ENCODE assay signal across 11 cellular contexts in genomic region chr1:7299994-7300393, GRCh38.
DNase-seq lines count a peak whose midpoint lies in the region; ATAC-seq lines count a peak whose summit lies in the region.
"Had no signal": no experiment of that assay in that cellular context is flagged by ENCODE, and none has a peak within 500 bp of the region (broad histone marks: within the 10 kb centered on the region; RNA-seq: fewer than 3 reads in every experiment).

No MANE protein-coding gene starts in this region.

- DNase-seq in A172 (ENCODE audit: low spot score) (peak; percentile 70), HT1080 (ENCODE audit: low read depth) (peak; percentile 87), brain pericyte (ENCODE audit: low read depth, low spot score) (peak; percentile 26), kidney glomerular epithelial cell (lab: John Stamatoyannopoulos, UW) (peak; percentile 43), NCI-H1417 treated with DMSO at 0.1 percent for 48 hours (lab: John Stamatoyannopoulos, UW) (no peak), T-helper 9 cell (no peak)
- no peak for DNase-seq in activated CD4-positive, CD25-positive, alpha-beta regulatory T cell (lab: John Stamatoyannopoulos, UW)
- DNase-seq: activated CD4-positive, alpha-beta T cell treated with anti-CD3 and anti-CD28 coated beads, Interleukin-2, amount 10 ng/mL, durations not matched to agents 7 days and 5 days; activated naive CD8-positive, alpha-beta T cell treated with anti-CD3 and anti-CD28 coated beads for 36 hours; nephron progenitor cell had no signal

- no peak for ATAC-seq in esophagus mucosa

Comparison
In these comparisons a context has a peak if more than half of its experiments do, and no peak if none do; other contexts are left out.
1. DNase-seq: peak in A172 (single experiment), HT1080 (single experiment), brain pericyte (single experiment) and kidney glomerular epithelial cell (single experiment); none in NCI-H1417 treated with DMSO at 0.1 percent for 48 hours (single experiment), T-helper 9 cell (single experiment) and activated CD4-positive, CD25-positive, alpha-beta regulatory T cell (0 of 4).